ENCODE assay signal across 9 cellular contexts in genomic region chr3:14371573-14372474, GRCh38. TPM values are rescaled to one million over a fixed set of nuclear protein-coding genes. Genes with fewer than 3 reads are reported as not detected.
DNase-seq lines count a peak whose midpoint lies in the region; TF ChIP-seq lines count a peak whose summit lies in the region.
"Had no signal": no experiment of that assay in that cellular context is flagged by ENCODE, and none has a peak within 500 bp of the region (broad histone marks: within the 10 kb centered on the region; RNA-seq: fewer than 3 reads in every experiment).

No MANE protein-coding gene starts in this region.

- no peaks in the 10 kb centered on the region for H3K9me3 Mint-ChIP-seq in chondrocyte (ENCODE audit: low read depth)
- H3K9me3 Mint-ChIP-seq in mesothelial cell of epicardium = no peaks in the 10 kb centered on the region
- H3K9me3 Mint-ChIP-seq: stimulated activated naive B cell treated with anti-CD40 and anti-IgM and Interleukin-4, amounts not matched to agents 10 μg/mL and 1 μg/mL and 100 μg/mL, for 72 hours had no signal

- TF ChIP-seq CTCF in HFF-Myc (IDR thresholded peaks at IDR 0.05; ENCODE audit: low read depth, low read length, missing control alignments) = peak; percentile 19
- peak; percentile 51 for TF ChIP-seq CTCF in chondrocyte (IDR thresholded peaks at IDR 0.05)
- TF ChIP-seq CTCF in mesothelial cell of epicardium (IDR thresholded peaks at IDR 0.05; ENCODE audit: unreplicated experiment) = no peak

- H3K4me3 Mint-ChIP-seq in chondrocyte (ENCODE audit: unreplicated experiment) (no peak overlapping the region), mesothelial cell of epicardium (no peak overlapping the region)
- H3K4me3 Mint-ChIP-seq: stimulated activated naive B cell treated with anti-CD40 and anti-IgM and Interleukin-4, amounts not matched to agents 10 μg/mL and 1 μg/mL and 100 μg/mL, for 72 hours had no signal

- H3K4me1 Mint-ChIP-seq in chondrocyte (ENCODE audit: low read depth) = peaks cover 39% of the 10 kb centered on the region
- peaks cover 32% of the 10 kb centered on the region for H3K4me1 Mint-ChIP-seq in mesothelial cell of epicardium

- H3K27me3 Mint-ChIP-seq in chondrocyte (ENCODE audit: low read depth) (no peaks in the 10 kb centered on the region), mesothelial cell of epicardium (ENCODE audit: low read depth) (peaks cover 3% of the 10 kb centered on the region)

- H3K36me3 Mint-ChIP-seq in chondrocyte (ENCODE audit: low read depth) (no peaks in the 10 kb centered on the region), mesothelial cell of epicardium (no peaks in the 10 kb centered on the region)
- H3K36me3 Mint-ChIP-seq: stimulated activated naive B cell treated with anti-CD40 and anti-IgM and Interleukin-4, amounts not matched to agents 10 μg/mL and 1 μg/mL and 100 μg/mL, for 72 hours had no signal

- H3K27ac Mint-ChIP-seq in chondrocyte (ENCODE audit: unreplicated experiment) = peak overlapping the region; percentile 58
- peak overlapping the region; percentile 59 for H3K27ac Mint-ChIP-seq in mesothelial cell of epicardium
- H3K27ac Mint-ChIP-seq: stimulated activated naive B cell treated with anti-CD40 and anti-IgM and Interleukin-4, amounts not matched to agents 10 μg/mL and 1 μg/mL and 100 μg/mL, for 72 hours had no signal

- H3K4me3 ChIP-seq in HFF-Myc (replicated peaks; ENCODE audit: low read depth, low read length) = no peak overlapping the region

- DNase-seq in COLO829 (ENCODE audit: low spot score) = peak; percentile 20
- DNase-seq in HFF-Myc (ENCODE audit: extremely low read depth, low read depth) = peak; percentile 41
- peak; percentile 85 for DNase-seq in NCI-H69 (lab: John Stamatoyannopoulos, UW)
- DNase-seq in chondrocyte (ENCODE audit: low spot score) = no peak
- DNase-seq in mesothelial cell of epicardium (ENCODE audit: low spot score in 2 of 2, unreplicated experiment in 2 of 2) = no peak
- no peak for DNase-seq in cortex of kidney (lab: John Stamatoyannopoulos, UW)
- no peak for DNase-seq in NK-92 treated with Interleukin-12 subunit alpha and Interleukin-12 subunit beta, amount 100 ng/mL, for 24 hours (lab: John Stamatoyannopoulos, UW)
- DNase-seq in stimulated activated naive CD4-positive, alpha-beta T cell treated with Interleukin-2 at 50 U/mL for 16 hours (lab: John Stamatoyannopoulos, UW) = no peak
- DNase-seq: stimulated activated naive B cell treated with anti-CD40 and anti-IgM and Interleukin-4, amounts not matched to agents 10 μg/mL and 1 μg/mL and 100 μg/mL, for 72 hours had no signal

RNA-seq across cellular contexts. Expression of gene SLC6A6, which starts 30.6 kb away (rescaled TPM):
- total RNA-seq in chondrocyte (46.0 to 63.9 TPM (median 48.0 TPM) in 3 replicates), mesothelial cell of epicardium (19.3 to 21.2 TPM (median 20.0 TPM) in 3 replicates)

Comparison
In these comparisons a context has a peak if more than half of its experiments do, and no peak if none do; other contexts are left out.
1. DNase-seq: peak in COLO829 (single experiment), HFF-Myc (single experiment) and NCI-H69 (single experiment); none in chondrocyte (single experiment), mesothelial cell of epicardium (0 of 2), cortex of kidney (single experiment), NK-92 treated with Interleukin-12 subunit alpha and Interleukin-12 subunit beta, amount 100 ng/mL, for 24 hours (single experiment) and stimulated activated naive CD4-positive, alpha-beta T cell treated with Interleukin-2 at 50 U/mL for 16 hours (single experiment).